In the genomic region with DNA sequence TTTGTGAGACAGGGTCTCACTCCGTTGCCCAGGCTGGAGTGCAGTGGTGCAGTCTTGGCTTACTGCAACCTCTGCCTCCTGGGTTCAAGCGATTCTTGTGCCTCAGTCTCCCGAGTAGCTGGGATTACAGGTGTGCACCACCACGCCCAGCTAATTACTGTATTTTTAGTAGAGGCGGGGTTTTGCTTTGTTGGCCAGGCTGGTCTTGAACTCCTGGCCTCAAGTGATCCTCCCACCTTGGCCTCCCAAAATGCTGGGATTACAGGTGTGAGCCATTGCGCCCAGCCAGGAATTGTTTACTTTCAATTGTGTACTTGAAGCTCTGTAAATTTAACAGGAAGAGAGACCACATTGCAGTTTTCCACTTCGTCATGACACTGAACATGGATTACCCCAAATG, we compare ENCODE assay signal across 1 cellular context.
TF ChIP-seq lines count a peak whose summit lies in the region.

No MANE protein-coding gene starts in this region.

TF ChIP-seq in HepG2, 621 proteins besides CTCF, POLR2A, EP300 and RAD21:
- TF ChIP-seq, protein P1, sequence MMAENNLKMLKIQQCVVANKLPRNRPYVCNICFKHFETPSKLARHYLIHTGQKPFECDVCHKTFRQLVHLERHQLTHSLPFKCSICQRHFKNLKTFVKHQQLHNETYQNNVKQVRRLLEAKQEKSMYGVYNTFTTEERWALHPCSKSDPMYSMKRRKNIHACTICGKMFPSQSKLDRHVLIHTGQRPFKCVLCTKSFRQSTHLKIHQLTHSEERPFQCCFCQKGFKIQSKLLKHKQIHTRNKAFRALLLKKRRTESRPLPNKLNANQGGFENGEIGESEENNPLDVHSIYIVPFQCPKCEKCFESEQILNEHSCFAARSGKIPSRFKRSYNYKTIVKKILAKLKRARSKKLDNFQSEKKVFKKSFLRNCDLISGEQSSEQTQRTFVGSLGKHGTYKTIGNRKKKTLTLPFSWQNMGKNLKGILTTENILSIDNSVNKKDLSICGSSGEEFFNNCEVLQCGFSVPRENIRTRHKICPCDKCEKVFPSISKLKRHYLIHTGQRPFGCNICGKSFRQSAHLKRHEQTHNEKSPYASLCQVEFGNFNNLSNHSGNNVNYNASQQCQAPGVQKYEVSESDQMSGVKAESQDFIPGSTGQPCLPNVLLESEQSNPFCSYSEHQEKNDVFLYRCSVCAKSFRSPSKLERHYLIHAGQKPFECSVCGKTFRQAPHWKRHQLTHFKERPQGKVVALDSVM (CRISPR knock-in tag; IDR thresholded peaks at IDR 0.05) = peak; percentile 55
